In the genomic region with DNA sequence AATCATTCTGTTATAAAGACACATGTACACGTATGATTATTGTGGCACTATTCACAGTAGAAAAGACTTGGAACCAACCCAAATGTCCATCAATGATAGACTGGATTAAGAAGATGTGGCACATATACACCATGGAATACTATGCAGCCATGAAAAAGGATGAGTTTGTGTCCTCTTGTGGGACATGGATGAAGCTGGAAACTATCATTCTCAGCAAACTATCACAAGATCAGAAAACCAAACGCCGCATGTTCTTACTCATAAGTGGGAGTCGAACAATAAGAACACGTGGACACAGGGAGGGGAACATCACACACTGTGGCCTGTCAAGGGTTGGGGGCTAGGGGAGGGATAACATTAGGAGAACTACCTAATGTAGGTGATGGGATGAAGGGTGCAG, we compare ENCODE assay signal across 10 cellular contexts. TPM values are rescaled to one million over a fixed set of nuclear protein-coding genes. Genes with fewer than 3 reads are reported as not detected.
"Had no signal": no experiment of that assay in that cellular context is flagged by ENCODE, and none has a peak within 500 bp of the region (broad histone marks: within the 10 kb centered on the region; RNA-seq: fewer than 3 reads in every experiment).

No MANE protein-coding gene starts in this region.

RNA-seq across cellular contexts. Expression of gene RAB9B, which starts 15.0 kb away (rescaled TPM):
- total RNA-seq: bronchial epithelial cell had no signal

RNA-seq across cellular contexts. Expression of gene PLP1, which starts 40.5 kb away (rescaled TPM):
- total RNA-seq: activated CD4-positive, alpha-beta memory T cell treated with anti-CD3 and anti-CD28 coated beads, Interleukin-2, amount 10 ng/mL, durations not matched to agents 7 days and 5 days; activated CD4-positive, alpha-beta T cell treated with anti-CD3 and anti-CD28 coated beads for 36 hours; activated CD4-positive, alpha-beta T cell treated with anti-CD3 and anti-CD28 coated beads, Interleukin-2, amount 10 ng/mL, durations not matched to agents 7 days and 5 days; activated CD8-positive, alpha-beta memory T cell treated with anti-CD3 and anti-CD28 coated beads, Interleukin-2, amount 10 ng/mL, durations not matched to agents 7 days and 5 days; activated CD8-positive, alpha-beta T cell treated with anti-CD3 and anti-CD28 coated beads, Interleukin-2, amount 10 ng/mL, durations not matched to agents 7 days and 5 days; activated naive CD8-positive, alpha-beta T cell treated with anti-CD3 and anti-CD28 coated beads, Interleukin-2, amount 10 ng/mL, durations not matched to agents 7 days and 5 days; activated T-helper 2 cell treated with anti-CD3 and anti-CD28 coated beads, Interferon-gamma antibody, Interleukin-2, Interleukin-4, amounts not matched to agents 10 μg/mL and 5 μg/mL and 100 μg/mL, durations not matched to agents 14 hours and 24 hours and 36 hours; bronchial epithelial cell; T-helper 2 cell treated with Interferon-gamma antibody and Interleukin-4, amounts not matched to agents 100 ng/mL and 5 ng/mL, for 36 hours had no signal
- polyA plus RNA-seq: cardiac muscle cell had no signal
